Comparison of ENCODE assay signal across 22 cellular contexts in genomic region chr2:109563294-109563693, GRCh38. TPM values are rescaled to one million over a fixed set of nuclear protein-coding genes. Genes with fewer than 3 reads are reported as not detected.
"Had no signal": no experiment of that assay in that cellular context is flagged by ENCODE, and none has a peak within 500 bp of the region (broad histone marks: within the 10 kb centered on the region; RNA-seq: fewer than 3 reads in every experiment).

No MANE protein-coding gene starts in this region.

- H3K27me3 ChIP-seq: right atrium auricular region, tibial nerve had no signal

- H3K9me3 ChIP-seq: lower lobe of right lung, right atrium auricular region, tibial nerve had no signal

- DNase-seq: activated CD4-positive, alpha-beta memory T cell treated with anti-CD3 and anti-CD28 coated beads, Interleukin-2, amount 10 ng/mL, durations not matched to agents 7 days and 5 days; activated CD4-positive, alpha-beta T cell treated with anti-CD3 and anti-CD28 coated beads, Interleukin-2, amount 10 ng/mL, durations not matched to agents 7 days and 5 days; activated CD4-positive, CD25-positive, alpha-beta regulatory T cell treated with anti-CD3 and anti-CD28 coated beads, Interleukin-2, amount 50 U/mL, for 72 hours; activated CD8-positive, alpha-beta memory T cell treated with anti-CD3 and anti-CD28 coated beads, Interleukin-2, amount 50 U/mL, for 48 hours; activated gamma-delta T cell; activated naive CD4-positive, alpha-beta T cell treated with anti-CD3 and anti-CD28 coated beads, Interleukin-2, amount 10 ng/mL, durations not matched to agents 7 days and 5 days; activated T-cell treated with anti-CD3 and anti-CD28 coated beads, Interleukin-2, amount 50 U/mL, for 24 hours; amygdala; caudate nucleus; head of caudate nucleus; hypothalamus; immature natural killer cell; lower lobe of right lung; mesenchymal stem cell; naive thymus-derived CD8-positive, alpha-beta T cell; occipital lobe; stimulated activated CD4-positive, alpha-beta T cell treated with anti-CD3 and anti-CD28 coated beads, Interleukin-2, amount 100 ng/mL, for 48 hours; stimulated activated naive CD4-positive, alpha-beta T cell treated with Interleukin-2 at 50 U/mL for 16 hours; T-helper 2 cell had no signal

- H3K4me1 Mint-ChIP-seq: immature natural killer cell, neural crest cell had no signal

- ATAC-seq: naive thymus-derived CD8-positive, alpha-beta T cell had no signal

- H3K27me3 Mint-ChIP-seq: naive thymus-derived CD8-positive, alpha-beta T cell had no signal

- H3K4me1 ChIP-seq: right atrium auricular region, tibial nerve had no signal

- H3K27ac Mint-ChIP-seq: activated CD4-positive, alpha-beta memory T cell treated with anti-CD3 and anti-CD28 coated beads, Interleukin-2, amount 10 ng/mL, durations not matched to agents 7 days and 5 days; activated CD4-positive, alpha-beta T cell treated with anti-CD3 and anti-CD28 coated beads, Interleukin-2, amount 10 ng/mL, durations not matched to agents 7 days and 5 days; activated naive CD4-positive, alpha-beta T cell treated with anti-CD3 and anti-CD28 coated beads, Interleukin-2, amount 10 ng/mL, durations not matched to agents 7 days and 5 days; immature natural killer cell; naive thymus-derived CD8-positive, alpha-beta T cell had no signal

- H3K4me3 ChIP-seq: lower lobe of right lung, right atrium auricular region, tibial nerve had no signal

- H3K9me3 Mint-ChIP-seq: activated CD4-positive, alpha-beta memory T cell treated with anti-CD3 and anti-CD28 coated beads, Interleukin-2, amount 10 ng/mL, durations not matched to agents 7 days and 5 days; activated CD4-positive, alpha-beta T cell treated with anti-CD3 and anti-CD28 coated beads, Interleukin-2, amount 10 ng/mL, durations not matched to agents 7 days and 5 days; activated naive CD4-positive, alpha-beta T cell treated with anti-CD3 and anti-CD28 coated beads, Interleukin-2, amount 10 ng/mL, durations not matched to agents 7 days and 5 days; activated T-cell treated with anti-CD3 and anti-CD28 coated beads, Interleukin-2, amount 50 U/mL, for 24 hours; immature natural killer cell; neural crest cell had no signal

- H3K36me3 Mint-ChIP-seq: activated naive CD4-positive, alpha-beta T cell treated with anti-CD3 and anti-CD28 coated beads, Interleukin-2, amount 10 ng/mL, durations not matched to agents 7 days and 5 days; immature natural killer cell; naive thymus-derived CD8-positive, alpha-beta T cell had no signal

- H3K4me3 Mint-ChIP-seq: activated CD4-positive, alpha-beta memory T cell treated with anti-CD3 and anti-CD28 coated beads, Interleukin-2, amount 10 ng/mL, durations not matched to agents 7 days and 5 days; activated CD4-positive, alpha-beta T cell treated with anti-CD3 and anti-CD28 coated beads, Interleukin-2, amount 10 ng/mL, durations not matched to agents 7 days and 5 days; activated naive CD4-positive, alpha-beta T cell treated with anti-CD3 and anti-CD28 coated beads, Interleukin-2, amount 10 ng/mL, durations not matched to agents 7 days and 5 days; activated T-cell treated with anti-CD3 and anti-CD28 coated beads, Interleukin-2, amount 50 U/mL, for 24 hours; immature natural killer cell; naive thymus-derived CD8-positive, alpha-beta T cell; neural crest cell had no signal

- H3K27ac ChIP-seq: lower lobe of right lung, right atrium auricular region, tibial nerve had no signal

RNA-seq across cellular contexts. Expression of gene SEPTIN10, which starts 50.5 kb away (rescaled TPM):
- total RNA-seq: naive thymus-derived CD8-positive, alpha-beta T cell had no signal
- polyA plus RNA-seq: immature natural killer cell had no signal
